In genomic region chr2:15253817-15254216, GRCh38 we compare ENCODE assay signal across 15 cellular contexts.
"Had no signal": no experiment of that assay in that cellular context is flagged by ENCODE, and none has a peak within 500 bp of the region (broad histone marks: within the 10 kb centered on the region; RNA-seq: fewer than 3 reads in every experiment).

No MANE protein-coding gene starts in this region.

- H3K4me1 ChIP-seq: parathyroid adenoma, tibial nerve, upper lobe of left lung had no signal

- H3K4me3 ChIP-seq: hepatocyte, lung, right lobe of liver, thoracic aorta, tibial nerve, upper lobe of left lung had no signal

- DNase-seq: cortex of kidney; effector memory CD8-positive, alpha-beta T cell; head of caudate nucleus; kidney; right lobe of liver; small intestine; stimulated activated CD4-positive, alpha-beta T cell treated with anti-CD3 and anti-CD28 coated beads, Interleukin-15, amount 100 ng/mL, for 24 hours; stimulated activated CD4-positive, alpha-beta T cell treated with anti-CD3 and anti-CD28 coated beads, Interleukin-2, amount 100 ng/mL, for 48 hours; stimulated activated naive B cell treated with anti-CD40 and anti-IgM and Interleukin-4, amounts not matched to agents 10 μg/mL and 1 μg/mL and 100 μg/mL, for 72 hours; upper lobe of left lung had no signal

- H3K27ac ChIP-seq: hepatocyte, parathyroid adenoma, right lobe of liver, thoracic aorta, tibial nerve, upper lobe of left lung had no signal

- H3K9me3 ChIP-seq: right lobe of liver had no signal

- H3K36me3 ChIP-seq: right lobe of liver, thoracic aorta, upper lobe of left lung had no signal
